ENCODE assay signal across 10 cellular contexts in genomic region chr20:61560361-61560853, GRCh38.
DNase-seq lines count a peak whose midpoint lies in the region; ATAC-seq, FAIRE-seq and TF ChIP-seq lines count a peak whose summit lies in the region.
"Had no signal": no experiment of that assay in that cellular context is flagged by ENCODE, and none has a peak within 500 bp of the region (broad histone marks: within the 10 kb centered on the region; RNA-seq: fewer than 3 reads in every experiment).

No MANE protein-coding gene starts in this region.

- POLR2A ChIA-PET in OCI-LY7 (lab: Charles Lee), result no interaction called here

- H3K4me2 ChIP-seq in OCI-LY7 (ENCODE audit: low read length), result no peak overlapping the region

- no peaks in the 10 kb centered on the region for H3K4me1 ChIP-seq in OCI-LY7 (ENCODE audit: insufficient read depth, low read length, poor library complexity, severe bottlenecking)
- no peaks in the 10 kb centered on the region for H3K4me1 ChIP-seq in small intestine (ENCODE audit: control insufficient read depth in 2 of 2, insufficient read depth in 1 of 2, low read depth in 1 of 2, low read length in 1 of 2)
- H3K4me1 ChIP-seq in stomach, result peaks cover 0 to 3% (median 0%) of the 10 kb centered on the region in 4 donors

- no TSS peak for BruUV-seq in OCI-LY7 (replicated peaks; lab: Mats Ljungman, UMichigan)

- no peak for TF ChIP-seq EP300 in stomach (IDR thresholded peaks at IDR 0.05)

- H3K27ac ChIP-seq in OCI-LY7 (ENCODE audit: low read depth, low read length, poor library complexity, severe bottlenecking) (no peak overlapping the region), small intestine (ENCODE audit: low read depth in 1 of 2, low read length in 1 of 2) (no peak overlapping the region), stomach (no peak overlapping the region)

- H3K9me2 ChIP-seq in OCI-LY7 (ENCODE audit: insufficient read depth, low read length), result no peaks in the 10 kb centered on the region

- no peak for FAIRE-seq in small intestine (lab: Jason Lieb, UNC)
- FAIRE-seq: TTC549 had no signal

- H4K20me1 ChIP-seq in OCI-LY7 (ENCODE audit: insufficient read depth, low read length), result no peaks in the 10 kb centered on the region

- no peak for ATAC-seq in HG02884 (IDR thresholded peaks at IDR 0.05; ENCODE audit: unreplicated experiment)

- intact Hi-C loops in OCI-LY7 (cut with micrococcal nuclease; ENCODE audit: unreplicated experiment), result no loop called here
- intact Hi-C loops in stomach (cut with DNase I; ENCODE audit: low total_unique reads), result no loop called here

- WGBS in small intestine, 3 donors, result 31 to 66% (median 48%) methylated on average over 15 of the region's 15 CpGs
- WGBS in stomach, 5 donors, result 40 to 56% (median 50%) methylated on average over 11 to 15 of the region's 15 CpGs

- DNase-seq in NCI-H1092 (lab: John Stamatoyannopoulos, UW) (peak; percentile 7), NCI-H1092 treated with DMSO at 0.1 percent for 48 hours (lab: John Stamatoyannopoulos, UW) (no peak), OCI-LY7 (ENCODE audit: low spot score) (no peak), fibroblast of the aortic adventitia (ENCODE audit: low read depth) (peak; percentile 64), small intestine (peak; percentile 40), stomach (no peak), C1 segment of cervical spinal cord (lab: John Stamatoyannopoulos, UW) (no peak)
- DNase-seq: cortex of kidney had no signal

- no peaks in the 10 kb centered on the region for H3K9me3 ChIP-seq in OCI-LY7 (ENCODE audit: low read length)
- H3K9me3 ChIP-seq in small intestine (ENCODE audit: control insufficient read depth, low read depth), result no peaks in the 10 kb centered on the region
- peaks cover 0 to 4% (median 1%) of the 10 kb centered on the region in 4 donors for H3K9me3 ChIP-seq in stomach

- CTCF ChIA-PET in OCI-LY7 (lab: Charles Lee; ENCODE audit: unreplicated experiment), result no interaction called here

- TF ChIP-seq CTCF in OCI-LY7 (conservative IDR thresholded peaks at IDR 0.05; ENCODE audit: low read length), result 0 out of 2 replicates have a peak, but pooled peaks have one; percentile 35
- peak; percentile 31 for TF ChIP-seq CTCF in fibroblast of the aortic adventitia (IDR thresholded peaks at IDR 0.05; ENCODE audit: insufficient read depth, low read length)
- no peak for TF ChIP-seq CTCF in stomach (IDR thresholded peaks at IDR 0.05)

- H3K4me3 ChIP-seq in OCI-LY7 (ENCODE audit: low read depth, low read length, poor library complexity, severe bottlenecking) (no peak overlapping the region), fibroblast of the aortic adventitia (ENCODE audit: low read depth, low read length) (no peak overlapping the region), small intestine (ENCODE audit: low read depth in 1 of 2, low read length in 2 of 2) (no peak overlapping the region), stomach (no peak overlapping the region)

- no peaks in the 10 kb centered on the region for H3K79me2 ChIP-seq in OCI-LY7 (ENCODE audit: insufficient read depth, low read depth, low read length)

- no peak overlapping the region for H2AFZ ChIP-seq in OCI-LY7 (ENCODE audit: low read length)

- H3K27me3 ChIP-seq in small intestine (ENCODE audit: control insufficient read depth in 2 of 2, insufficient read depth in 2 of 2, low read length in 2 of 2), result no peaks in the 10 kb centered on the region
- peaks cover 0 to 19% (median 0%) of the 10 kb centered on the region in 3 donors for H3K27me3 ChIP-seq in stomach

- H3K36me3 ChIP-seq in OCI-LY7 (ENCODE audit: insufficient read depth, low read length), result no peaks in the 10 kb centered on the region
- H3K36me3 ChIP-seq in small intestine (ENCODE audit: control insufficient read depth in 2 of 2, insufficient read depth in 2 of 2, low read length in 2 of 2), result no peaks in the 10 kb centered on the region
- no peaks in the 10 kb centered on the region for H3K36me3 ChIP-seq in stomach

- TF ChIP-seq POLR2A in stomach (IDR thresholded peaks at IDR 0.05), result no peak

Comparison
In these comparisons a context has a peak if more than half of its experiments do, and no peak if none do; other contexts are left out.
1. DNase-seq: peak in NCI-H1092 (single experiment), fibroblast of the aortic adventitia (single experiment) and small intestine (single experiment); none in NCI-H1092 treated with DMSO at 0.1 percent for 48 hours (single experiment), OCI-LY7 (single experiment), stomach (single experiment) and C1 segment of cervical spinal cord (0 of 14).
2. CTCF ChIP-seq: peak in OCI-LY7 (single experiment) and fibroblast of the aortic adventitia (single experiment); none in stomach (0 of 7).